Comparison of ENCODE assay signal across 14 cellular contexts in genomic region chr10:119441921-119442757, GRCh38.
A peak's percentile ranks its signal among the peaks of the same experiment; 100 is the strongest.
DNase-seq lines count a peak whose midpoint lies in the region; ATAC-seq and TF ChIP-seq lines count a peak whose summit lies in the region.
"Had no signal": no experiment of that assay in that cellular context is flagged by ENCODE, and none has a peak within 500 bp of the region (broad histone marks: within the 10 kb centered on the region; RNA-seq: fewer than 3 reads in every experiment).

No MANE protein-coding gene starts in this region.

- H3K36me3 ChIP-seq in subcutaneous abdominal adipose tissue (ENCODE audit: control insufficient read depth in 5 of 5, insufficient read depth in 5 of 5, low read length in 5 of 5), result peaks cover 0 to 37% (median 16%) of the 10 kb centered on the region in 5 donors

- DNase-seq in NCI-H69 (lab: John Stamatoyannopoulos, UW) (peak; percentile 22), left kidney (ENCODE audit: low read depth, low spot score) (peak; percentile 85), dedifferentiated amniotic fluid mesenchymal stem cell (ENCODE audit: extremely low spot score) (no peak)
- DNase-seq in activated CD8-positive, alpha-beta T cell treated with anti-CD3 and anti-CD28 coated beads for 36 hours, result no peak
- DNase-seq: activated CD4-positive, CD25-positive, alpha-beta regulatory T cell treated with anti-CD3 and anti-CD28 coated beads, Interleukin-2, amount 50 U/mL, for 72 hours; activated effector memory CD4-positive, alpha-beta T cell treated with anti-CD3 and anti-CD28 coated beads, Interleukin-2, amount 50 U/mL, for 16 hours; cerebellar nuclear complex; DMS53; NCI-H2081; small intestine had no signal

- H3K36me3 Mint-ChIP-seq in activated CD8-positive, alpha-beta T cell treated with anti-CD3 and anti-CD28 coated beads for 36 hours (ENCODE audit: low read depth), result no peaks in the 10 kb centered on the region

- no peaks in the 10 kb centered on the region for H3K9me3 Mint-ChIP-seq in activated CD8-positive, alpha-beta T cell treated with anti-CD3 and anti-CD28 coated beads for 36 hours

- peaks cover 11 to 27% (median 16%) of the 10 kb centered on the region in 5 donors for H3K4me1 ChIP-seq in subcutaneous abdominal adipose tissue (ENCODE audit: control insufficient read depth in 5 of 5, insufficient read depth in 5 of 5, low read length in 5 of 5)
- H3K4me1 ChIP-seq: foreskin keratinocyte had no signal

- intact Hi-C loops in activated CD8-positive, alpha-beta T cell treated with anti-CD3 and anti-CD28 coated beads for 36 hours (cut with micrococcal nuclease), result no loop called here

- peaks cover 0 to 3% (median 0%) of the 10 kb centered on the region in 5 donors for H3K27me3 ChIP-seq in subcutaneous abdominal adipose tissue (ENCODE audit: control insufficient read depth in 5 of 5, insufficient read depth in 4 of 5, low read length in 5 of 5)
- H3K27me3 ChIP-seq: foreskin keratinocyte had no signal

- H3K27me3 Mint-ChIP-seq in activated CD8-positive, alpha-beta T cell treated with anti-CD3 and anti-CD28 coated beads for 36 hours, result no peaks in the 10 kb centered on the region

- no peak overlapping the region for H3K4me3 ChIP-seq in subcutaneous abdominal adipose tissue (ENCODE audit: low read depth in 1 of 5, low read length in 5 of 5)

- peak overlapping the region in 1 of 5 donors; percentile 24 for H3K9ac ChIP-seq in subcutaneous abdominal adipose tissue (ENCODE audit: low read length in 5 of 5)

- no peak overlapping the region for H3K27ac Mint-ChIP-seq in activated CD8-positive, alpha-beta T cell treated with anti-CD3 and anti-CD28 coated beads for 36 hours

- peak overlapping the region; percentile 79 for H3K27ac ChIP-seq in subcutaneous abdominal adipose tissue (ENCODE audit: low read depth, low read length)
- H3K27ac ChIP-seq: foreskin keratinocyte had no signal

- H3K9me3 ChIP-seq in subcutaneous abdominal adipose tissue (ENCODE audit: control insufficient read depth in 5 of 5, low read length in 5 of 5), result peaks cover 0 to 3% (median 0%) of the 10 kb centered on the region in 5 donors

- peaks cover 11% of the 10 kb centered on the region for H3K4me1 Mint-ChIP-seq in activated CD8-positive, alpha-beta T cell treated with anti-CD3 and anti-CD28 coated beads for 36 hours (ENCODE audit: low read depth)

- ATAC-seq in GM18868 (IDR thresholded peaks at IDR 0.05; ENCODE audit: unreplicated experiment), result peak; percentile 44
- no peak for ATAC-seq in HG03521 (IDR thresholded peaks at IDR 0.05; ENCODE audit: unreplicated experiment)
- ATAC-seq in activated CD8-positive, alpha-beta T cell treated with anti-CD3 and anti-CD28 coated beads for 36 hours, result no peak
- ATAC-seq: foreskin keratinocyte had no signal

- no peak for TF ChIP-seq CTCF in activated CD8-positive, alpha-beta T cell treated with anti-CD3 and anti-CD28 coated beads for 36 hours (IDR thresholded peaks at IDR 0.05)

- POLR2A ChIA-PET in activated CD8-positive, alpha-beta T cell treated with anti-CD3 and anti-CD28 coated beads for 36 hours (lab: Charles Lee), result no interaction called here

- H3K4me3 Mint-ChIP-seq in activated CD8-positive, alpha-beta T cell treated with anti-CD3 and anti-CD28 coated beads for 36 hours, result no peak overlapping the region

- CTCF ChIA-PET in activated CD8-positive, alpha-beta T cell treated with anti-CD3 and anti-CD28 coated beads for 36 hours (lab: Charles Lee), result interaction anchor here (1.3 kb wide), 1 partner anchor 236 kb away, joined by 5 read pairs; no protein-coding TSS in a partner anchor

Comparison
In these comparisons a context has a peak if more than half of its experiments do, and no peak if none do; other contexts are left out.
1. DNase-seq: peak in NCI-H69 (single experiment) and left kidney (single experiment); none in dedifferentiated amniotic fluid mesenchymal stem cell (single experiment) and activated CD8-positive, alpha-beta T cell treated with anti-CD3 and anti-CD28 coated beads for 36 hours (single experiment).